1 cellular context compared by ENCODE assay signal in the genomic region with DNA sequence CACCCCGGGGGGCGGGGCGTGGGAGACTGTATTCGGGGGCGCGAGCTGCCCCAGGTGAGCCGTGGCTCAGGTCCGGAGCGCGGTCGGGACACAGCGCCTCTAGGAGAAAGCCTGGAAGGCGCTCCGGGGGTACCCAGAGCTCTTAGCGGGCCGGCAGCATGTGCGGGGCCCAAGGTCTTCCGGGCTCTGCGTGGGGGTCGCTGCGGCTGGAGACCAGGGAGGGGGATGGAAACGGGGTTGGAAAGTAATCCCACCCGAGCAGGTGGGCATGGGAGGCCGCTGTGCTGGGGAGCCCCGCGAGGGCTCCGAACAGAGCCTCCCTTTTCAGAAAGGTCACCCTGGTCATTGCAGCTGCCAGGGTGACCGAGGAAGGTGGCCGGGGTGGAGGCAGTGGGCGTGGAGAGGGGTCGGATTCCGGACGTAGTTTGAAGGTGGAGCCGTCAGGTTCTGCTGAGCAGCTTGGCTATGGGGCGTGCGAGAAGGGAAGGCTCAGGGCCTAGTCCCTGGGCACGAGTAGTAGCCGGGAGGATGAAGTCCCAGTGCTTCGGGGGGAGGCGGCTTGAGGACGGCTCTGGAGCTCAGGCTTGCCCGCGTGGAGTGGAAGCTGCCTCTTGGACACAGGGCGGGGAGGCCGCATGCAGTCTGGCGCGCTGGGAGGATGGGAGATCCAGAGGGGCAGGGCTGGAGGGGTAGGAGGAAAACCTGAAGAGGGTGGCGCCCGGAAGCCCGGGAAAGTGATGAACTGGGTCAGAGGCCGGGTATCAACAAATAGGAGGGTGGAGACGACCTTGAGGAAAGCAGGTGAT.
TF ChIP-seq lines count a peak whose summit lies in the region.

A gene (plus strand): TSS at position 31 of the 806 bp plus-strand sequence. CDS start 9,510 bp downstream, outside the sequence.

TF ChIP-seq in HEK293, 187 proteins besides CTCF, POLR2A, EP300 and RAD21 (continued from another document and continues in another):
- TF ChIP-seq ZBTB48 (tag by site-specific recombination; IDR thresholded peaks at IDR 0.05): peak; percentile 77
- TF ChIP-seq ZNF621 (tag by site-specific recombination; IDR thresholded peaks at IDR 0.05): no peak
- peak; percentile 99 for TF ChIP-seq ZNF600 (tag by site-specific recombination; IDR thresholded peaks at IDR 0.05)
- no peak for TF ChIP-seq YY2 (tag by site-specific recombination; IDR thresholded peaks at IDR 0.05)
- no peak for TF ChIP-seq ZNF837 (tag by site-specific recombination; IDR thresholded peaks at IDR 0.05)
- TF ChIP-seq ZNF266 (tag by site-specific recombination; IDR thresholded peaks at IDR 0.05; ENCODE audit: low read depth): no peak
- TF ChIP-seq ZNF843 (tag by site-specific recombination; IDR thresholded peaks at IDR 0.05): no peak
- TF ChIP-seq ZNF792 (tag by site-specific recombination; IDR thresholded peaks at IDR 0.05): no peak; the same call in 1 of the 2 replicates
- TF ChIP-seq ZNF391 (tag by site-specific recombination; IDR thresholded peaks at IDR 0.05; ENCODE audit: borderline replicate concordance, low read depth): 0 out of 2 replicates have a peak, but pooled peaks have one; percentile 74
- no peak for TF ChIP-seq ZNF169 (tag by site-specific recombination; IDR thresholded peaks at IDR 0.05)
- TF ChIP-seq ZNF221 (tag by site-specific recombination; IDR thresholded peaks at IDR 0.05; ENCODE audit: borderline replicate concordance): peak; percentile 16; the same call in 1 of the 2 replicates
- peak; percentile 35; the same call in 1 of the 2 replicates for TF ChIP-seq ZNF24 (tag by site-specific recombination; IDR thresholded peaks at IDR 0.05)
- TF ChIP-seq, protein P1, sequence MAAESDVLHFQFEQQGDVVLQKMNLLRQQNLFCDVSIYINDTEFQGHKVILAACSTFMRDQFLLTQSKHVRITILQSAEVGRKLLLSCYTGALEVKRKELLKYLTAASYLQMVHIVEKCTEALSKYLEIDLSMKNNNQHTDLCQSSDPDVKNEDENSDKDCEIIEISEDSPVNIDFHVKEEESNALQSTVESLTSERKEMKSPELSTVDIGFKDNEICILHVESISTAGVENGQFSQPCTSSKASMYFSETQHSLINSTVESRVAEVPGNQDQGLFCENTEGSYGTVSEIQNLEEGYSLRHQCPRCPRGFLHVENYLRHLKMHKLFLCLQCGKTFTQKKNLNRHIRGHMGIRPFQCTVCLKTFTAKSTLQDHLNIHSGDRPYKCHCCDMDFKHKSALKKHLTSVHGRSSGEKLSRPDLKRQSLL (tag by site-specific recombination; IDR thresholded peaks at IDR 0.05): peak; percentile 79
- TF ChIP-seq, protein P2, sequence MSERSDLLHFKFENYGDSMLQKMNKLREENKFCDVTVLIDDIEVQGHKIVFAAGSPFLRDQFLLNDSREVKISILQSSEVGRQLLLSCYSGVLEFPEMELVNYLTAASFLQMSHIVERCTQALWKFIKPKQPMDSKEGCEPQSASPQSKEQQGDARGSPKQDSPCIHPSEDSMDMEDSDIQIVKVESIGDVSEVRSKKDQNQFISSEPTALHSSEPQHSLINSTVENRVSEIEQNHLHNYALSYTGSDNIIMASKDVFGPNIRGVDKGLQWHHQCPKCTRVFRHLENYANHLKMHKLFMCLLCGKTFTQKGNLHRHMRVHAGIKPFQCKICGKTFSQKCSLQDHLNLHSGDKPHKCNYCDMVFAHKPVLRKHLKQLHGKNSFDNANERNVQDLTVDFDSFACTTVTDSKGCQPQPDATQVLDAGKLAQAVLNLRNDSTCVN (tag by site-specific recombination; optimal IDR thresholded peaks at IDR 0.05): peak; percentile 81
- TF ChIP-seq, protein P3, sequence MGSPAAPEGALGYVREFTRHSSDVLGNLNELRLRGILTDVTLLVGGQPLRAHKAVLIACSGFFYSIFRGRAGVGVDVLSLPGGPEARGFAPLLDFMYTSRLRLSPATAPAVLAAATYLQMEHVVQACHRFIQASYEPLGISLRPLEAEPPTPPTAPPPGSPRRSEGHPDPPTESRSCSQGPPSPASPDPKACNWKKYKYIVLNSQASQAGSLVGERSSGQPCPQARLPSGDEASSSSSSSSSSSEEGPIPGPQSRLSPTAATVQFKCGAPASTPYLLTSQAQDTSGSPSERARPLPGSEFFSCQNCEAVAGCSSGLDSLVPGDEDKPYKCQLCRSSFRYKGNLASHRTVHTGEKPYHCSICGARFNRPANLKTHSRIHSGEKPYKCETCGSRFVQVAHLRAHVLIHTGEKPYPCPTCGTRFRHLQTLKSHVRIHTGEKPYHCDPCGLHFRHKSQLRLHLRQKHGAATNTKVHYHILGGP (tag by site-specific recombination; IDR thresholded peaks at IDR 0.05): no peak
- TF ChIP-seq, protein P4, sequence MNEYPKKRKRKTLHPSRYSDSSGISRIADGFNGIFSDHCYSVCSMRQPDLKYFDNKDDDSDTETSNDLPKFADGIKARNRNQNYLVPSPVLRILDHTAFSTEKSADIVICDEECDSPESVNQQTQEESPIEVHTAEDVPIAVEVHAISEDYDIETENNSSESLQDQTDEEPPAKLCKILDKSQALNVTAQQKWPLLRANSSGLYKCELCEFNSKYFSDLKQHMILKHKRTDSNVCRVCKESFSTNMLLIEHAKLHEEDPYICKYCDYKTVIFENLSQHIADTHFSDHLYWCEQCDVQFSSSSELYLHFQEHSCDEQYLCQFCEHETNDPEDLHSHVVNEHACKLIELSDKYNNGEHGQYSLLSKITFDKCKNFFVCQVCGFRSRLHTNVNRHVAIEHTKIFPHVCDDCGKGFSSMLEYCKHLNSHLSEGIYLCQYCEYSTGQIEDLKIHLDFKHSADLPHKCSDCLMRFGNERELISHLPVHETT (tag by site-specific recombination; IDR thresholded peaks at IDR 0.05): peak; percentile 13; the same call in 1 of the 2 replicates
- TF ChIP-seq, protein P5, sequence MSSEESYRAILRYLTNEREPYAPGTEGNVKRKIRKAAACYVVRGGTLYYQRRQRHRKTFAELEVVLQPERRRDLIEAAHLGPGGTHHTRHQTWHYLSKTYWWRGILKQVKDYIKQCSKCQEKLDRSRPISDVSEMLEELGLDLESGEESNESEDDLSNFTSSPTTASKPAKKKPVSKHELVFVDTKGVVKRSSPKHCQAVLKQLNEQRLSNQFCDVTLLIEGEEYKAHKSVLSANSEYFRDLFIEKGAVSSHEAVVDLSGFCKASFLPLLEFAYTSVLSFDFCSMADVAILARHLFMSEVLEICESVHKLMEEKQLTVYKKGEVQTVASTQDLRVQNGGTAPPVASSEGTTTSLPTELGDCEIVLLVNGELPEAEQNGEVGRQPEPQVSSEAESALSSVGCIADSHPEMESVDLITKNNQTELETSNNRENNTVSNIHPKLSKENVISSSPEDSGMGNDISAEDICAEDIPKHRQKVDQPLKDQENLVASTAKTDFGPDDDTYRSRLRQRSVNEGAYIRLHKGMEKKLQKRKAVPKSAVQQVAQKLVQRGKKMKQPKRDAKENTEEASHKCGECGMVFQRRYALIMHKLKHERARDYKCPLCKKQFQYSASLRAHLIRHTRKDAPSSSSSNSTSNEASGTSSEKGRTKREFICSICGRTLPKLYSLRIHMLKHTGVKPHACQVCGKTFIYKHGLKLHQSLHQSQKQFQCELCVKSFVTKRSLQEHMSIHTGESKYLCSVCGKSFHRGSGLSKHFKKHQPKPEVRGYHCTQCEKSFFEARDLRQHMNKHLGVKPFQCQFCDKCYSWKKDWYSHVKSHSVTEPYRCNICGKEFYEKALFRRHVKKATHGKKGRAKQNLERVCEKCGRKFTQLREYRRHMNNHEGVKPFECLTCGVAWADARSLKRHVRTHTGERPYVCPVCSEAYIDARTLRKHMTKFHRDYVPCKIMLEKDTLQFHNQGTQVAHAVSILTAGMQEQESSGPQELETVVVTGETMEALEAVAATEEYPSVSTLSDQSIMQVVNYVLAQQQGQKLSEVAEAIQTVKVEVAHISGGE (tag by site-specific recombination; conservative IDR thresholded peaks at IDR 0.05; ENCODE audit: low read depth): peak; percentile 69
- TF ChIP-seq ZNF670 (tag by site-specific recombination; IDR thresholded peaks at IDR 0.05; ENCODE audit: low read depth): no peak
- TF ChIP-seq, protein P6, sequence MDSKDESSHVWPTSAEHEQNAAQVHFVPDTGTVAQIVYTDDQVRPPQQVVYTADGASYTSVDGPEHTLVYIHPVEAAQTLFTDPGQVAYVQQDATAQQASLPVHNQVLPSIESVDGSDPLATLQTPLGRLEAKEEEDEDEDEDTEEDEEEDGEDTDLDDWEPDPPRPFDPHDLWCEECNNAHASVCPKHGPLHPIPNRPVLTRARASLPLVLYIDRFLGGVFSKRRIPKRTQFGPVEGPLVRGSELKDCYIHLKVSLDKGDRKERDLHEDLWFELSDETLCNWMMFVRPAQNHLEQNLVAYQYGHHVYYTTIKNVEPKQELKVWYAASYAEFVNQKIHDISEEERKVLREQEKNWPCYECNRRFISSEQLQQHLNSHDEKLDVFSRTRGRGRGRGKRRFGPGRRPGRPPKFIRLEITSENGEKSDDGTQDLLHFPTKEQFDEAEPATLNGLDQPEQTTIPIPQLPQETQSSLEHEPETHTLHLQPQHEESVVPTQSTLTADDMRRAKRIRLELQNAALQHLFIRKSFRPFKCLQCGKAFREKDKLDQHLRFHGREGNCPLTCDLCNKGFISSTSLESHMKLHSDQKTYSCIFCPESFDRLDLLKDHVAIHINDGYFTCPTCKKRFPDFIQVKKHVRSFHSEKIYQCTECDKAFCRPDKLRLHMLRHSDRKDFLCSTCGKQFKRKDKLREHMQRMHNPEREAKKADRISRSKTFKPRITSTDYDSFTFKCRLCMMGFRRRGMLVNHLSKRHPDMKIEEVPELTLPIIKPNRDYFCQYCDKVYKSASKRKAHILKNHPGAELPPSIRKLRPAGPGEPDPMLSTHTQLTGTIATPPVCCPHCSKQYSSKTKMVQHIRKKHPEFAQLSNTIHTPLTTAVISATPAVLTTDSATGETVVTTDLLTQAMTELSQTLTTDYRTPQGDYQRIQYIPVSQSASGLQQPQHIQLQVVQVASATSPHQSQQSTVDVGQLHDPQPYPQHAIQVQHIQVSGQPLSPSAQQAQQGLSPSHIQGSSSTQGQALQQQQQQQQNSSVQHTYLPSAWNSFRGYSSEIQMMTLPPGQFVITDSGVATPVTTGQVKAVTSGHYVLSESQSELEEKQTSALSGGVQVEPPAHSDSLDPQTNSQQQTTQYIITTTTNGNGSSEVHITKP (tag by site-specific recombination; IDR thresholded peaks at IDR 0.05): peak; percentile 83
- no peak for TF ChIP-seq HOXA7 (CRISPR knock-in tag; IDR thresholded peaks at IDR 0.05; ENCODE audit: borderline replicate concordance)
- TF ChIP-seq ZNF830 (tag by site-specific recombination; IDR thresholded peaks at IDR 0.05; ENCODE audit: low read depth): no peak
- TF ChIP-seq ZNF768 (tag by site-specific recombination; IDR thresholded peaks at IDR 0.05): no peak
- peak; percentile 46; the same call in 1 of the 2 replicates for TF ChIP-seq IKZF3 (tag by site-specific recombination; IDR thresholded peaks at IDR 0.05)
- TF ChIP-seq ZNF302 (tag by site-specific recombination; IDR thresholded peaks at IDR 0.05; ENCODE audit: low read depth): no peak
- no peak for TF ChIP-seq FEZF1 (tag by site-specific recombination; IDR thresholded peaks at IDR 0.05)
- TF ChIP-seq, protein P7, sequence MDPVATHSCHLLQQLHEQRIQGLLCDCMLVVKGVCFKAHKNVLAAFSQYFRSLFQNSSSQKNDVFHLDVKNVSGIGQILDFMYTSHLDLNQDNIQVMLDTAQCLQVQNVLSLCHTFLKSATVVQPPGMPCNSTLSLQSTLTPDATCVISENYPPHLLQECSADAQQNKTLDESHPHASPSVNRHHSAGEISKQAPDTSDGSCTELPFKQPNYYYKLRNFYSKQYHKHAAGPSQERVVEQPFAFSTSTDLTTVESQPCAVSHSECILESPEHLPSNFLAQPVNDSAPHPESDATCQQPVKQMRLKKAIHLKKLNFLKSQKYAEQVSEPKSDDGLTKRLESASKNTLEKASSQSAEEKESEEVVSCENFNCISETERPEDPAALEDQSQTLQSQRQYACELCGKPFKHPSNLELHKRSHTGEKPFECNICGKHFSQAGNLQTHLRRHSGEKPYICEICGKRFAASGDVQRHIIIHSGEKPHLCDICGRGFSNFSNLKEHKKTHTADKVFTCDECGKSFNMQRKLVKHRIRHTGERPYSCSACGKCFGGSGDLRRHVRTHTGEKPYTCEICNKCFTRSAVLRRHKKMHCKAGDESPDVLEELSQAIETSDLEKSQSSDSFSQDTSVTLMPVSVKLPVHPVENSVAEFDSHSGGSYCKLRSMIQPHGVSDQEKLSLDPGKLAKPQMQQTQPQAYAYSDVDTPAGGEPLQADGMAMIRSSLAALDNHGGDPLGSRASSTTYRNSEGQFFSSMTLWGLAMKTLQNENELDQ (tag by site-specific recombination; IDR thresholded peaks at IDR 0.05; ENCODE audit: low read depth): no peak
- no peak for TF ChIP-seq ZNF239 (tag by site-specific recombination; IDR thresholded peaks at IDR 0.05)
- no peak for TF ChIP-seq ZFP3 (tag by site-specific recombination; IDR thresholded peaks at IDR 0.05; ENCODE audit: low read depth)
- TF ChIP-seq ZNF335 (tag by site-specific recombination; conservative IDR thresholded peaks at IDR 0.05): peak; percentile 88
- TF ChIP-seq SP2 (tag by site-specific recombination; IDR thresholded peaks at IDR 0.05): peak; percentile 91
- TF ChIP-seq REPIN1 (tag by site-specific recombination; IDR thresholded peaks at IDR 0.05; ENCODE audit: low read depth): 0 out of 2 replicates have a peak, but pooled peaks have one; percentile 10
- TF ChIP-seq ZNF404 (tag by site-specific recombination; IDR thresholded peaks at IDR 0.05): no peak
- TF ChIP-seq ZNF423 (tag by site-specific recombination; IDR thresholded peaks at IDR 0.05): peak; percentile 90
- TF ChIP-seq ZNF202 (tag by site-specific recombination; IDR thresholded peaks at IDR 0.05; ENCODE audit: borderline replicate concordance): no peak
- TF ChIP-seq SP7 (tag by site-specific recombination; IDR thresholded peaks at IDR 0.05): peak; percentile 84
- no peak for TF ChIP-seq ZNF112 (tag by site-specific recombination; IDR thresholded peaks at IDR 0.05)
- no peak; the same call in 1 of the 2 replicates for TF ChIP-seq ZNF654 (tag by site-specific recombination; IDR thresholded peaks at IDR 0.05; ENCODE audit: low read depth)
- no peak for TF ChIP-seq ZNF548 (tag by site-specific recombination; IDR thresholded peaks at IDR 0.05)
- TF ChIP-seq SETDB1 (IDR thresholded peaks at IDR 0.05; ENCODE audit: insufficient read length, low read length): no peak
- TF ChIP-seq SCRT2 (tag by site-specific recombination; IDR thresholded peaks at IDR 0.05): peak; percentile 84
- peak; percentile 15 for TF ChIP-seq OVOL3 (tag by site-specific recombination; IDR thresholded peaks at IDR 0.05)
- TF ChIP-seq GLI4 (tag by site-specific recombination; IDR thresholded peaks at IDR 0.05): 0 out of 2 replicates have a peak, but pooled peaks have one; percentile 31
- TF ChIP-seq ZNF121 (tag by site-specific recombination; IDR thresholded peaks at IDR 0.05): no peak
- TF ChIP-seq ZBTB17 (tag by site-specific recombination; IDR thresholded peaks at IDR 0.05): peak; percentile 87
- TF ChIP-seq, protein P8, sequence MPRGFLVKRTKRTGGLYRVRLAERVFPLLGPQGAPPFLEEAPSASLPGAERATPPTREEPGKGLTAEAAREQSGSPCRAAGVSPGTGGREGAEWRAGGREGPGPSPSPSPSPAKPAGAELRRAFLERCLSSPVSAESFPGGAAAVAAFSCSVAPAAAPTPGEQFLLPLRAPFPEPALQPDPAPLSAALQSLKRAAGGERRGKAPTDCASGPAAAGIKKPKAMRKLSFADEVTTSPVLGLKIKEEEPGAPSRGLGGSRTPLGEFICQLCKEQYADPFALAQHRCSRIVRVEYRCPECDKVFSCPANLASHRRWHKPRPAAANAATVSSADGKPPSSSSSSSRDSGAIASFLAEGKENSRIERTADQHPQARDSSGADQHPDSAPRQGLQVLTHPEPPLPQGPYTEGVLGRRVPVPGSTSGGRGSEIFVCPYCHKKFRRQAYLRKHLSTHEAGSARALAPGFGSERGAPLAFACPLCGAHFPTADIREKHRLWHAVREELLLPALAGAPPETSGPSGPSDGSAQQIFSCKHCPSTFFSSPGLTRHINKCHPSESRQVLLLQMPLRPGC (tag by site-specific recombination; IDR thresholded peaks at IDR 0.05): 0 out of 2 replicates have a peak, but pooled peaks have one; percentile 51
- TF ChIP-seq ZNF138 (tag by site-specific recombination; IDR thresholded peaks at IDR 0.05; ENCODE audit: borderline replicate concordance): no peak
